ENCODE assay signal across 17 cellular contexts in genomic region chr10:101601541-101601940, GRCh38. TPM values are rescaled to one million over a fixed set of nuclear protein-coding genes. Genes with fewer than 3 reads are reported as not detected.
DNase-seq lines count a peak whose midpoint lies in the region; FAIRE-seq and TF ChIP-seq lines count a peak whose summit lies in the region.
"Had no signal": no experiment of that assay in that cellular context is flagged by ENCODE, and none has a peak within 500 bp of the region (broad histone marks: within the 10 kb centered on the region; RNA-seq: fewer than 3 reads in every experiment).

No MANE protein-coding gene starts in this region.

- no peak for FAIRE-seq in kidney (lab: Jason Lieb, UNC)
- FAIRE-seq: H1 had no signal

- no peaks in the 10 kb centered on the region for H3K9me3 ChIP-seq in kidney (ENCODE audit: control insufficient read depth in 1 of 2, low read length in 2 of 2)
- H3K9me3 ChIP-seq: Caco-2, neutrophil, SK-N-SH had no signal

- H3K4me3 ChIP-seq in kidney (ENCODE audit: low read length in 2 of 2): no peak overlapping the region

- intact Hi-C loops in kidney (cut with DNase I): loop anchor here (10.0 kb wide), 1 partner anchor 173 kb away; the partner anchor contains the start of gene FGF8

- H3K4me1 ChIP-seq in kidney (ENCODE audit: control insufficient read depth in 1 of 2, insufficient read depth in 1 of 2, low read depth in 1 of 2, low read length in 2 of 2): no peaks in the 10 kb centered on the region
- H3K4me1 ChIP-seq: Caco-2 had no signal

- no peak overlapping the region for H3K9ac ChIP-seq in kidney (ENCODE audit: low read length in 2 of 2)
- H3K9ac ChIP-seq: SK-N-SH had no signal

- TF ChIP-seq CTCF in kidney (IDR thresholded peaks at IDR 0.05; ENCODE audit: borderline replicate concordance, extremely low read depth, insufficient read depth): no peak

- DNase-seq in DMS53 (lab: John Stamatoyannopoulos, UW) (peak; percentile 80), DMS53 treated with DMSO at 0.1 percent for 48 hours (lab: John Stamatoyannopoulos, UW; ENCODE audit: unreplicated experiment) (no peak), NCI-H1092 treated with DMSO at 0.1 percent for 48 hours (lab: John Stamatoyannopoulos, UW) (peak; percentile 53), SHP77 (lab: John Stamatoyannopoulos, UW) (peak; percentile 65 to 76), kidney (peak; percentile 46), NCI-H774 (lab: John Stamatoyannopoulos, UW) (no peak), NCI-H1436 treated with DMSO at 0.1 percent for 48 hours (lab: John Stamatoyannopoulos, UW) (no peak), 8988T (no peak)
- DNase-seq: Caco-2; Kasumi-1; NCI-H146; NCI-H526; SK-N-SH; stimulated activated CD4-positive, alpha-beta T cell treated with anti-CD3 and anti-CD28 coated beads, Interleukin-4, amount 100 ng/mL, for 4 hours had no signal

- H3K36me3 ChIP-seq in kidney (ENCODE audit: control insufficient read depth in 1 of 2, insufficient read depth in 2 of 2, low read length in 2 of 2): peaks cover 2 to 10% of the 10 kb centered on the region in 2 donors

- H3K27ac ChIP-seq in kidney (ENCODE audit: low read depth in 2 of 2, low read length in 2 of 2): no peak overlapping the region
- H3K27ac ChIP-seq: 22Rv1, neutrophil had no signal

RNA-seq across cellular contexts. Expression of gene DPCD, which starts 13.4 kb away (rescaled TPM):
- total RNA-seq in kidney: 26.4 TPM
- 63.1 TPM for polyA plus RNA-seq in kidney (ENCODE audit: insufficient read depth, low read depth, low replicate concordance)

RNA-seq across cellular contexts. Expression of gene POLL, which starts 13.5 kb away (rescaled TPM):
- total RNA-seq in kidney: 35.2 TPM
- 27.5 TPM for polyA plus RNA-seq in kidney (ENCODE audit: insufficient read depth, low read depth, low replicate concordance)

Comparison
In these comparisons a context has a peak if more than half of its experiments do, and no peak if none do; other contexts are left out.
1. DNase-seq: peak in DMS53 (single experiment), NCI-H1092 treated with DMSO at 0.1 percent for 48 hours (single experiment), SHP77 (2 of 2) and kidney (single experiment); none in DMS53 treated with DMSO at 0.1 percent for 48 hours (single experiment), NCI-H774 (single experiment), NCI-H1436 treated with DMSO at 0.1 percent for 48 hours (single experiment) and 8988T (single experiment).